20 cellular contexts compared by ENCODE assay signal in the genomic region with DNA sequence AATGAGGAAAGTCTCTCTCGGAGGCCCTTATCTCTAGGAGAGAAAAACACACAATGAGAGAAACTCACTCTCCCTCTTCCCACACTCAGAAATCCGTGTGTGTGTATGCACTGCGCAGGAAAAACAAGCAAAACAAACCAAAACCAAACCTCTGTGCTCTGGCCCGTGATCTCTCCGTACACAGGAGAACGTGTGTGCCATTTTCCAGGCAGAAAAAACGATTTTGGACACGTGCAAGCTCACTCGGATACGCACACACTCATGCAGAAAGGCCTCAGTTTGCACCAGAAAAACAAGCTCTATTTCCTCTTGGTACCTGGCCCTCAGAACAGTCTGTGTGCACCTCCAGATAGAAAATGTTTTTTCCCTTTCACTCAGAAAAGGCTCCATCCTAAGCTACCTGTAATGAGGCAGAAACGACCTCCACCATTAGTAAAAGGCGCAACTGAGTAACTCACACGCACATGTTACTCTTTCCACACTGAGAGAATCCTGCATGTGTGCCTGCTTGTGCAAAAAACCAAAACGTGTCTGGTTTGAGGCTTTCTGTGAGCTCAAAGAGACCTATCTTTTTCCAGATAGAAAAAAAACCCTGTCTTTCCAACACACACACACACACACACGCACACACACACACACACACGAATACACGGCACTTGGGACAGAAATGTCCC.
"Had no signal": no experiment of that assay in that cellular context is flagged by ENCODE, and none has a peak within 500 bp of the region (broad histone marks: within the 10 kb centered on the region; RNA-seq: fewer than 3 reads in every experiment).

No MANE protein-coding gene starts in this region.

- H3K9me3 ChIP-seq: MG63, SJSA1 had no signal

- H3K36me3 ChIP-seq: MG63, SJSA1 had no signal

- H3K27ac ChIP-seq: HL-60, SJSA1, SK-N-MC had no signal

- H3K4me3 ChIP-seq: MG63, SJSA1, SK-N-MC had no signal

- DNase-seq: IMR-90, Karpas-422, KG1, MG63, NCI-H1092, NCI-H1105 treated with DMSO at 0.1 percent for 48 hours, NCI-H1417 treated with DMSO at 0.1 percent for 48 hours, NCI-H187, NCI-H2029, NCI-H2081 treated with DMSO at 0.1 percent for 48 hours, NCI-H345, NCI-H446 treated with DMSO at 0.1 percent for 48 hours, NCI-H510A treated with DMSO at 0.1 percent for 48 hours, NCI-H526, Right ventricle myocardium superior, RPMI8226, SIG-M5 had no signal

- H3K4me1 ChIP-seq: SJSA1 had no signal
